In the genomic region with DNA sequence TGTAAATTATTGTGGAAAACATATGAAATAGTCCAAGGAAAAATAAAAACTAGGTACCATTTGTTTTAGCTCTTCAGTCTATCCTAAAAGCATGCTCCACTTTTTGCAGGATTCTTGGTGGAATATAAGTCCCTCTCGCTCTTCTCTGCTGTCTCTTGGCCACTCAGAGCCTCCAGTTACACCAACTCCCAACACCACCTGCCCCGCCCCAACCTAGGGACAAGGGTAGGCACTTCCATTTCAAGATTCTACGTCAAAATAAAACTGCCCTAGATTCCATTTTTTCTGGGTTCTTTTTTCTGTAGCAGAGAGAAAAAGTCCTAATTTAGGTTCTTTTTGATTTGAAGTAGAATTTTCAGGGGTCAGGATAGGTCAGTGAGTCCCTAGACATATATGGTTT, we compare ENCODE assay signal across 28 cellular contexts.
"Had no signal": no experiment of that assay in that cellular context is flagged by ENCODE, and none has a peak within 500 bp of the region (broad histone marks: within the 10 kb centered on the region; RNA-seq: fewer than 3 reads in every experiment).

No MANE protein-coding gene starts in this region.

- H3K27ac Mint-ChIP-seq: activated CD8-positive, alpha-beta T cell treated with anti-CD3 and anti-CD28 coated beads for 36 hours; activated naive CD8-positive, alpha-beta T cell; activated T-helper 17 cell treated with anti-CD3 and anti-CD28 coated beads, Interleukin-2, amount 50 U/mL, for 72 hours; effector memory CD8-positive, alpha-beta T cell had no signal

- H3K27me3 Mint-ChIP-seq: activated CD8-positive, alpha-beta T cell treated with anti-CD3 and anti-CD28 coated beads for 36 hours; activated naive CD8-positive, alpha-beta T cell; activated T-helper 17 cell treated with anti-CD3 and anti-CD28 coated beads, Interleukin-2, amount 50 U/mL, for 72 hours; effector memory CD8-positive, alpha-beta T cell had no signal

- H3K4me3 Mint-ChIP-seq: activated CD8-positive, alpha-beta T cell treated with anti-CD3 and anti-CD28 coated beads for 36 hours; activated naive CD8-positive, alpha-beta T cell; activated T-cell treated with anti-CD3 and anti-CD28 coated beads, Interleukin-2, amount 50 U/mL, for 4 hours; activated T-helper 17 cell treated with anti-CD3 and anti-CD28 coated beads, Interleukin-2, amount 50 U/mL, for 72 hours; effector memory CD8-positive, alpha-beta T cell had no signal

- H3K36me3 ChIP-seq: esophagus muscularis mucosa, gastrocnemius medialis, heart left ventricle had no signal

- H3K27me3 ChIP-seq: body of pancreas, esophagus muscularis mucosa, foreskin keratinocyte, gastrocnemius medialis, heart left ventricle had no signal

- DNase-seq: activated CD4-positive, alpha-beta T cell treated with anti-CD3 and anti-CD28 coated beads for 48 hours; activated CD4-positive, alpha-beta T cell treated with anti-CD3 and anti-CD28 coated beads, Interleukin-2, amount 50 U/mL, for 1 hour; activated CD4-positive, alpha-beta T cell treated with anti-CD3 and anti-CD28 coated beads, Interleukin-2, amount 50 U/mL, for 48 hours; activated CD8-positive, alpha-beta memory T cell treated with anti-CD3 and anti-CD28 coated beads for 24 hours; activated CD8-positive, alpha-beta T cell treated with anti-CD3 and anti-CD28 coated beads for 36 hours; activated effector memory CD4-positive, alpha-beta T cell treated with Interleukin-2 at 50 U/mL for 16 hours; activated gamma-delta T cell treated with Interleukin-2 at 50 U/mL for 16 hours; activated naive CD4-positive, alpha-beta T cell treated with anti-CD3 and anti-CD28 coated beads, Interleukin-2, amount 50 U/mL, for 16 hours; activated naive CD4-positive, alpha-beta T cell treated with Interleukin-2 at 50 U/mL for 16 hours; activated T-cell treated with anti-CD3 and anti-CD28 coated beads, Interleukin-2, amount 50 U/mL, for 4 hours; amniotic stem cell; anterior cingulate cortex; body of pancreas; caudate nucleus; cortex of kidney; dermis blood vessel endothelial cell; effector CD4-positive, alpha-beta T cell; effector memory CD8-positive, alpha-beta T cell; erythroblast; foreskin keratinocyte; gastrocnemius medialis; glutamatergic neuron; heart left ventricle; T-helper 2 cell had no signal

- ATAC-seq: activated CD8-positive, alpha-beta T cell treated with anti-CD3 and anti-CD28 coated beads for 36 hours; activated T-cell treated with anti-CD3 and anti-CD28 coated beads, Interleukin-2, amount 50 U/mL, for 4 hours; activated T-helper 17 cell treated with anti-CD3 and anti-CD28 coated beads, Interleukin-2, amount 50 U/mL, for 72 hours; body of pancreas; effector memory CD8-positive, alpha-beta T cell; foreskin keratinocyte; gastrocnemius medialis; heart left ventricle had no signal

- FAIRE-seq: colon had no signal

- H3K27ac ChIP-seq: body of pancreas, esophagus muscularis mucosa, foreskin keratinocyte, gastrocnemius medialis, heart left ventricle had no signal

- H3K4me3 ChIP-seq: body of pancreas, esophagus muscularis mucosa, gastrocnemius medialis, heart left ventricle had no signal

- H3K36me3 Mint-ChIP-seq: activated naive CD8-positive, alpha-beta T cell had no signal

- H3K9me3 ChIP-seq: body of pancreas, esophagus muscularis mucosa, gastrocnemius medialis, heart left ventricle had no signal

- H3K4me1 ChIP-seq: body of pancreas, esophagus muscularis mucosa, foreskin keratinocyte, gastrocnemius medialis, heart left ventricle had no signal

- H3K4me1 Mint-ChIP-seq: activated T-helper 17 cell treated with anti-CD3 and anti-CD28 coated beads, Interleukin-2, amount 50 U/mL, for 72 hours had no signal
